Comparison of ENCODE assay signal across 11 cellular contexts in genomic region chr17:40664582-40665333, GRCh38. TPM values are rescaled to one million over a fixed set of nuclear protein-coding genes. Genes with fewer than 3 reads are reported as not detected.
A peak's percentile ranks its signal among the peaks of the same experiment; 100 is the strongest.
DNase-seq lines count a peak whose midpoint lies in the region; ATAC-seq, FAIRE-seq and TF ChIP-seq lines count a peak whose summit lies in the region.
"Had no signal": no experiment of that assay in that cellular context is flagged by ENCODE, and none has a peak within 500 bp of the region (broad histone marks: within the 10 kb centered on the region; RNA-seq: fewer than 3 reads in every experiment).

KRT222 (minus strand) TSS chr17:40665177; CDS start chr17:40665099, 78 bp downstream.

- POLR2A ChIA-PET in activated CD8-positive, alpha-beta T cell treated with anti-CD3 and anti-CD28 coated beads for 36 hours (lab: Charles Lee): interaction anchor here (1.2 kb wide), 1 partner anchor 111 kb away, joined by 3 read pairs; no protein-coding TSS in a partner anchor

- no peak within 1 kb of the TSS for H2BK5ac ChIP-seq in trophoblast cell (ENCODE audit: low read depth, low read length, poor library complexity)

- no peak within 1 kb of the TSS for H2BK12ac ChIP-seq in trophoblast cell (ENCODE audit: low read length)

- H3K23ac ChIP-seq in trophoblast cell (ENCODE audit: low read length): no peak within 1 kb of the TSS

- H3K4me1 Mint-ChIP-seq in activated CD8-positive, alpha-beta T cell treated with anti-CD3 and anti-CD28 coated beads for 36 hours (ENCODE audit: low read depth): peaks cover 9% of the 10 kb centered on the region

- no peaks in the 10 kb centered on the region for H3K79me2 ChIP-seq in trophoblast cell (ENCODE audit: control insufficient read depth, insufficient read depth, low read length, poor library complexity)

- no peak within 1 kb of the TSS for H2BK120ac ChIP-seq in trophoblast cell (ENCODE audit: insufficient read depth, low read length, poor library complexity)

- H4K8ac ChIP-seq in trophoblast cell (ENCODE audit: low read depth, low read length): no peak within 1 kb of the TSS

- intact Hi-C loops in activated CD8-positive, alpha-beta T cell treated with anti-CD3 and anti-CD28 coated beads for 36 hours (cut with micrococcal nuclease): no loop called here
- intact Hi-C loops in head of caudate nucleus (cut with DNase I): no loop called here

- H3K36me3 Mint-ChIP-seq in activated CD8-positive, alpha-beta T cell treated with anti-CD3 and anti-CD28 coated beads for 36 hours (ENCODE audit: low read depth): no peaks in the 10 kb centered on the region

- DNase-seq in ELR (ENCODE audit: low read depth): peak; percentile 21
- no peak for DNase-seq in activated CD8-positive, alpha-beta T cell treated with anti-CD3 and anti-CD28 coated beads for 36 hours
- DNase-seq in head of caudate nucleus: peak in 38 of 42 donors; percentile 14 to 78 (median 44)
- no peak for DNase-seq in trophoblast cell
- no peak for DNase-seq in D721Med (ENCODE audit: insufficient read length, low spot score)
- no peak for DNase-seq in T1000 (lab: John Stamatoyannopoulos, UW)
- DNase-seq: NCI-H446; stimulated activated CD4-positive, alpha-beta T cell treated with anti-CD3 and anti-CD28 coated beads, Interleukin-2, amount 100 ng/mL, for 24 hours had no signal

- no peaks in the 10 kb centered on the region for H3K4me1 ChIP-seq in trophoblast cell (ENCODE audit: control insufficient read depth in 1 of 2, insufficient read depth in 2 of 2, low read length in 2 of 2)

- H3K14ac ChIP-seq in trophoblast cell (ENCODE audit: low read length): no peak within 1 kb of the TSS

- H3K27me3 Mint-ChIP-seq in activated CD8-positive, alpha-beta T cell treated with anti-CD3 and anti-CD28 coated beads for 36 hours: peaks cover 29% of the 10 kb centered on the region

- H3K9me3 Mint-ChIP-seq in activated CD8-positive, alpha-beta T cell treated with anti-CD3 and anti-CD28 coated beads for 36 hours: no peaks in the 10 kb centered on the region
- H3K9me3 Mint-ChIP-seq: T-helper 1 cell treated with Interleukin-12 subunit alpha and Interleukin-12 subunit beta and Interleukin-4 antibody, amounts not matched to agents 30 μg/mL and 1 μg/mL, for 36 hours had no signal

- H3K18ac ChIP-seq in trophoblast cell (ENCODE audit: low read length): no peak within 1 kb of the TSS

- H3K27ac Mint-ChIP-seq in activated CD8-positive, alpha-beta T cell treated with anti-CD3 and anti-CD28 coated beads for 36 hours: no peak within 1 kb of the TSS
- H3K27ac Mint-ChIP-seq: T-helper 1 cell treated with Interleukin-12 subunit alpha and Interleukin-12 subunit beta and Interleukin-4 antibody, amounts not matched to agents 30 μg/mL and 1 μg/mL, for 36 hours had no signal

- no peak for ATAC-seq in activated CD8-positive, alpha-beta T cell treated with anti-CD3 and anti-CD28 coated beads for 36 hours
- ATAC-seq in GM19324 (IDR thresholded peaks at IDR 0.05; ENCODE audit: low FRiP score, unreplicated experiment) (no peak), HG02571 (IDR thresholded peaks at IDR 0.05; ENCODE audit: unreplicated experiment) (no peak)

- no peak within 1 kb of the TSS for H4K12ac ChIP-seq in trophoblast cell (ENCODE audit: low read depth, low read length)

- H3K9me3 ChIP-seq in trophoblast cell (ENCODE audit: insufficient read depth, low read depth, low read length): no peaks in the 10 kb centered on the region

- H3K9ac ChIP-seq in trophoblast cell (ENCODE audit: low read length): no peak within 1 kb of the TSS

- H2AK5ac ChIP-seq in trophoblast cell (ENCODE audit: low read length): no peak within 1 kb of the TSS

- H3K27me3 ChIP-seq in trophoblast cell (ENCODE audit: insufficient read depth, low read length): no peaks in the 10 kb centered on the region

- no peak within 1 kb of the TSS for H2AFZ ChIP-seq in trophoblast cell (ENCODE audit: insufficient read depth, low read length, poor library complexity)

- no peak within 1 kb of the TSS for H3K27ac ChIP-seq in trophoblast cell (ENCODE audit: low read depth, low read length)

- no peak within 1 kb of the TSS for H3K4me3 ChIP-seq in trophoblast cell (ENCODE audit: low read depth, low read length)

- WGBS in trophoblast cell (ENCODE audit: extremely low coverage, insufficient coverage, insufficient read length): no CpG with 5 or more reads among the region's 12 CpGs

- peak within 1 kb of the TSS; percentile 62 for H3K4me2 ChIP-seq in trophoblast cell (ENCODE audit: low read length)

- no peaks in the 10 kb centered on the region for H3K79me1 ChIP-seq in trophoblast cell (ENCODE audit: low read length)

- no peak for TF ChIP-seq CTCF in activated CD8-positive, alpha-beta T cell treated with anti-CD3 and anti-CD28 coated beads for 36 hours (IDR thresholded peaks at IDR 0.05)
- TF ChIP-seq CTCF in D721Med (IDR thresholded peaks at IDR 0.05; ENCODE audit: insufficient read depth, missing control alignments): no peak

- CTCF ChIA-PET in activated CD8-positive, alpha-beta T cell treated with anti-CD3 and anti-CD28 coated beads for 36 hours (lab: Charles Lee): interaction anchor here (0.7 kb wide), 1 partner anchor 13 kb away, joined by 3 read pairs; no protein-coding TSS in a partner anchor

- H3K4me3 Mint-ChIP-seq in activated CD8-positive, alpha-beta T cell treated with anti-CD3 and anti-CD28 coated beads for 36 hours: peak within 1 kb of the TSS; percentile 51
- H3K4me3 Mint-ChIP-seq: T-helper 1 cell treated with Interleukin-12 subunit alpha and Interleukin-12 subunit beta and Interleukin-4 antibody, amounts not matched to agents 30 μg/mL and 1 μg/mL, for 36 hours had no signal

- no peak within 1 kb of the TSS for H4K91ac ChIP-seq in trophoblast cell (ENCODE audit: low read depth, low read length)

- no peak for FAIRE-seq in D721Med (lab: Jason Lieb, UNC)

- H3K4ac ChIP-seq in trophoblast cell (ENCODE audit: low read depth, low read length): no peak within 1 kb of the TSS

- no peaks in the 10 kb centered on the region for H3K36me3 ChIP-seq in trophoblast cell (ENCODE audit: control insufficient read depth in 1 of 2, insufficient read depth in 2 of 2, low read length in 2 of 2)

RNA-seq across cellular contexts. Expression of gene KRT222, which starts in this region (rescaled TPM):
- total RNA-seq in activated CD8-positive, alpha-beta T cell treated with anti-CD3 and anti-CD28 coated beads for 36 hours: not detected
- polyA plus RNA-seq in trophoblast cell (2013): 0.08 and 0.10 TPM in 2 replicates

Comparison
In these comparisons a context has a peak if more than half of its experiments do, and no peak if none do; other contexts are left out.
1. DNase-seq: peak in ELR (single experiment) and head of caudate nucleus (38 of 42); none in activated CD8-positive, alpha-beta T cell treated with anti-CD3 and anti-CD28 coated beads for 36 hours (single experiment), trophoblast cell (0 of 2), D721Med (single experiment) and T1000 (single experiment).